Comparison of ENCODE assay signal across 3 cellular contexts in genomic region chr14:23301969-23302289, GRCh38.
TF ChIP-seq lines count a peak whose summit lies in the region.

No MANE protein-coding gene starts in this region.

TF ChIP-seq in GM12891, 5 proteins besides CTCF, POLR2A, EP300 and RAD21:
- TF ChIP-seq TAF1 (IDR thresholded peaks at IDR 0.05; ENCODE audit: low read depth, low read length) = peak; percentile 44; the same call in 1 of the 2 replicates
- TF ChIP-seq POU2F2 (IDR thresholded peaks at IDR 0.05; ENCODE audit: low read depth, low read length) = no peak

TF ChIP-seq in GM23338, 12 proteins besides CTCF, POLR2A, EP300 and RAD21:
- TF ChIP-seq ZNF114 (CRISPR knock-in tag; IDR thresholded peaks at IDR 0.05) (no peak), POLR2AphosphoS5 (IDR thresholded peaks at IDR 0.05; ENCODE audit: low read depth) (peak; percentile 92)

TF ChIP-seq in H1, 55 proteins besides CTCF, POLR2A, EP300 and RAD21:
- 0 out of 2 replicates have a peak, but pooled peaks have one; percentile 78 for TF ChIP-seq RBBP5 (IDR thresholded peaks at IDR 0.05; ENCODE audit: borderline replicate concordance, low read depth, low read length)
- peak; percentile 60 for TF ChIP-seq TBP (IDR thresholded peaks at IDR 0.05; ENCODE audit: low read depth, low read length)
- no peak for TF ChIP-seq GABPA (IDR thresholded peaks at IDR 0.05; ENCODE audit: borderline replicate concordance, insufficient read depth, low read length)
- no peak for TF ChIP-seq ATF3 (IDR thresholded peaks at IDR 0.05; ENCODE audit: insufficient read depth, low read depth, low read length)
- TF ChIP-seq NANOG (IDR thresholded peaks at IDR 0.05; ENCODE audit: insufficient read depth, low read depth, low read length, poor library complexity, severe bottlenecking) = no peak
- no peak for TF ChIP-seq NRF1 (IDR thresholded peaks at IDR 0.05; ENCODE audit: low read depth, low read length)
- TF ChIP-seq E2F6 (IDR thresholded peaks at IDR 0.05) = peak; percentile 88
- TF ChIP-seq MAX (IDR thresholded peaks at IDR 0.05) = peak; percentile 92
- TF ChIP-seq SIN3A (conservative IDR thresholded peaks at IDR 0.05 in 1 of 2, IDR thresholded peaks at IDR 0.05 in 1 of 2; ENCODE audit: low read depth in 1 of 2, low read length in 2 of 2) = no peak
- TF ChIP-seq CHD2 (IDR thresholded peaks at IDR 0.05; ENCODE audit: low read length) = 0 out of 2 replicates have a peak, but pooled peaks have one; percentile 26
- TF ChIP-seq PHF8 (conservative IDR thresholded peaks at IDR 0.05; ENCODE audit: low read depth, low read length) = peak; percentile 73
- no peak for TF ChIP-seq SIX5 (IDR thresholded peaks at IDR 0.05; ENCODE audit: low read depth, low read length)
- no peak for TF ChIP-seq RFX5 (IDR thresholded peaks at IDR 0.05; ENCODE audit: borderline replicate concordance, low read depth, low read length)
- no peak for TF ChIP-seq ATF2 (IDR thresholded peaks at IDR 0.05; ENCODE audit: low read length)
- no peak for TF ChIP-seq EGR1 (IDR thresholded peaks at IDR 0.05; ENCODE audit: borderline replicate concordance, low read depth, low read length)
- no peak for TF ChIP-seq SUZ12 (IDR thresholded peaks at IDR 0.05; ENCODE audit: low read length)
- TF ChIP-seq ASH2L (IDR thresholded peaks at IDR 0.05; ENCODE audit: low read length) = peak; percentile 17
- no peak for TF ChIP-seq BACH1 (IDR thresholded peaks at IDR 0.05; ENCODE audit: low read length)
- no peak for TF ChIP-seq TCF12 (IDR thresholded peaks at IDR 0.05; ENCODE audit: low read depth, low read length)
- TF ChIP-seq SRF (IDR thresholded peaks at IDR 0.05; ENCODE audit: low read depth, low read length) = no peak
- TF ChIP-seq TAF1 (IDR thresholded peaks at IDR 0.05; ENCODE audit: low read depth, low read length) = peak; percentile 57; the same call in 1 of the 2 replicates
- TF ChIP-seq CREB1 (IDR thresholded peaks at IDR 0.05) = no peak
- no peak for TF ChIP-seq BRCA1 (IDR thresholded peaks at IDR 0.05; ENCODE audit: low read depth, low read length)
- no peak for TF ChIP-seq FOSL1 (IDR thresholded peaks at IDR 0.05; ENCODE audit: insufficient read depth, low read depth, low read length)
- TF ChIP-seq POLR2AphosphoS5 (IDR thresholded peaks at IDR 0.05; ENCODE audit: low read depth, low read length) = peak; percentile 71; the same call in 1 of the 2 replicates
- no peak for TF ChIP-seq MAFK (IDR thresholded peaks at IDR 0.05; ENCODE audit: low read depth, low read length)
- TF ChIP-seq KDM5A (IDR thresholded peaks at IDR 0.05; ENCODE audit: low read length) = no peak
TF ChIP-seq in H1: peak in this region for 9.
